In the genomic region with DNA sequence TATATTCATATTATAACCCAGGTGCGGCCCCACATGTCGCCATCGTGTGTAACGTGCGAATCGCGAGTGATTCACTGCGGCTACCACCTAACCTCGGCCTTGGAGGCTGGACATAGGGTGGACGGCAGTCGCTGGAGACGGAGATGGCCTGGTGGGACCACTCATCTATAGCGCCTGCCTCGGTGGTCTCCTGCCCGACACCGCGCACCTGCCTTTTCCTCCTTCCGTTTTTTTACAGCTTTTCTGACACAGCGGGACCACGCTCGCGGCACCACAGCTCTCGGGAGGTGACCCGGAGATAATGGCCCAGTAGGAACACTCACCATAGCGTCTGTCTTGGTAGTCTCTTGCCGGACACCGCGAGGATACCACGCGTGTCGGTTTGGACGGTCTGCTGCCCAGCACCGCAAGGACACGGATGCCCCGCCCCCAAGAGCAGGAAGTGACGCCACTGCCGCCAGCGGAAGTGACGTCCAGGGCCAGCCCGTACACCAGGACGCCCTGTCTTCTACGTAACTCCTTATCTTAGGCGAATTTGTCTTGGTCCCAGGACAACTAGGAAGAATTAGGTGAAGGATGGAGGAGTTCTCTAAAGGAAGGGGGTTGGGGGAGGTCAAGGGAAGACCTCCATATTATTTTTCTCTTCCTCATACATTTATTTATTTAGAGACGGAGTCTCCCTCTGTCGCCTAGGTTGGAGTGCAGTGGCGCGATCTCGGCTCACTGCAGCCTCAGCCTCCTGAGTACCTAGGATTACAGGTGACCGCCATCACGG, we compare ENCODE assay signal across 1 cellular context.
TF ChIP-seq lines count a peak whose summit lies in the region.

No MANE protein-coding gene starts in this region.

TF ChIP-seq in GM12878, 131 proteins besides CTCF, POLR2A, EP300 and RAD21 (continued from another document and continues in another):
- TF ChIP-seq TAF1 (IDR thresholded peaks at IDR 0.05; ENCODE audit: borderline replicate concordance, low read depth, low read length) (0 out of 2 replicates have a peak, but pooled peaks have one; percentile 35), BMI1 (IDR thresholded peaks at IDR 0.05; ENCODE audit: borderline replicate concordance) (no peak), USF2 (IDR thresholded peaks at IDR 0.05; ENCODE audit: borderline replicate concordance, low read depth, low read length) (no peak), ZNF207 (IDR thresholded peaks at IDR 0.05; ENCODE audit: borderline replicate concordance) (no peak), WRNIP1 (IDR thresholded peaks at IDR 0.05; ENCODE audit: borderline replicate concordance, low read depth, low read length) (no peak), IKZF1 (conservative IDR thresholded peaks at IDR 0.05) (0 out of 2 replicates have a peak, but pooled peaks have one; percentile 31), EGR1 (IDR thresholded peaks at IDR 0.05; ENCODE audit: borderline replicate concordance in 1 of 2, low read depth in 2 of 2, low read length in 2 of 2) (no peak), CREM (IDR thresholded peaks at IDR 0.05; ENCODE audit: low read depth) (peak; percentile 98), EZH2 (IDR thresholded peaks at IDR 0.05; ENCODE audit: borderline replicate concordance, control insufficient read depth, low read depth, low read length) (no peak), SMAD5 (IDR thresholded peaks at IDR 0.05; ENCODE audit: low read depth) (no peak), GABPA (IDR thresholded peaks at IDR 0.05; ENCODE audit: low read depth) (peak; percentile 91), GATAD2B (conservative IDR thresholded peaks at IDR 0.05; ENCODE audit: low read depth) (peak; percentile 34), NFXL1 (IDR thresholded peaks at IDR 0.05; ENCODE audit: borderline replicate concordance) (no peak), HCFC1 (IDR thresholded peaks at IDR 0.05; ENCODE audit: low read length) (0 out of 2 replicates have a peak, but pooled peaks have one; percentile 22), BRCA1 (IDR thresholded peaks at IDR 0.05; ENCODE audit: low read depth, low read length) (no peak), CBX3 (IDR thresholded peaks at IDR 0.05; ENCODE audit: borderline replicate concordance, low read depth) (no peak), JUND (IDR thresholded peaks at IDR 0.05; ENCODE audit: low read depth, low read length) (no peak), FOXM1 (IDR thresholded peaks at IDR 0.05; ENCODE audit: low read depth, low read length) (no peak), DPF2 (IDR thresholded peaks at IDR 0.05) (0 out of 2 replicates have a peak, but pooled peaks have one; percentile 27), SRF (IDR thresholded peaks at IDR 0.05; ENCODE audit: low read depth in 2 of 2, low read length in 2 of 2) (0 out of 4 replicates have a peak, but pooled peaks of 1 of the 2 experiments have one; percentile 13), KLF5 (IDR thresholded peaks at IDR 0.05; ENCODE audit: partially characterized antibody) (no peak), MAX (IDR thresholded peaks at IDR 0.05; ENCODE audit: low read depth, low read length) (no peak), POU2F2 (IDR thresholded peaks at IDR 0.05; ENCODE audit: borderline replicate concordance, low read depth, low read length) (no peak), MEF2B (IDR thresholded peaks at IDR 0.05; ENCODE audit: partially characterized antibody, poor library complexity, severe bottlenecking) (no peak), SIN3A (IDR thresholded peaks at IDR 0.05; ENCODE audit: low read depth, low read length) (peak; percentile 76; the same call in 1 of the 2 replicates), CHD1 (IDR thresholded peaks at IDR 0.05; ENCODE audit: low read depth, low read length) (no peak), ZBED1 (IDR thresholded peaks at IDR 0.05; ENCODE audit: borderline replicate concordance) (no peak), CEBPB (IDR thresholded peaks at IDR 0.05; ENCODE audit: borderline replicate concordance in 1 of 2, low read depth in 2 of 2, low read length in 2 of 2) (no peak), BACH1 (IDR thresholded peaks at IDR 0.05; ENCODE audit: borderline replicate concordance) (peak; percentile 48; the same call in 1 of the 2 replicates), BCL11A (IDR thresholded peaks at IDR 0.05; ENCODE audit: low read depth, low read length) (no peak), PAX8 (IDR thresholded peaks at IDR 0.05) (no peak), ZNF274 (IDR thresholded peaks at IDR 0.05; ENCODE audit: insufficient read depth, insufficient read length) (no peak), EED (IDR thresholded peaks at IDR 0.05; ENCODE audit: low read depth) (no peak), MTA2 (IDR thresholded peaks at IDR 0.05; ENCODE audit: low read depth) (no peak), RELA (IDR thresholded peaks at IDR 0.05; ENCODE audit: borderline replicate concordance, partially characterized antibody) (no peak), PAX5 (IDR thresholded peaks at IDR 0.05; ENCODE audit: borderline replicate concordance, low read depth, low read length) (peak; percentile 72), ZNF592 (IDR thresholded peaks at IDR 0.05) (no peak), ZNF384 (IDR thresholded peaks at IDR 0.05; ENCODE audit: borderline replicate concordance, low read depth, low read length) (no peak), SMC3 (IDR thresholded peaks at IDR 0.05; ENCODE audit: borderline replicate concordance, low read length) (no peak), ZNF217 (IDR thresholded peaks at IDR 0.05) (no peak), NFIC (IDR thresholded peaks at IDR 0.05; ENCODE audit: low read depth, low read length) (no peak), ZNF687 (IDR thresholded peaks at IDR 0.05) (peak; percentile 54), ZNF622 (IDR thresholded peaks at IDR 0.05) (no peak), BCL3 (IDR thresholded peaks at IDR 0.05; ENCODE audit: borderline replicate concordance, insufficient read depth, low read depth, low read length, poor library complexity, severe bottlenecking) (no peak), E4F1 (IDR thresholded peaks at IDR 0.05; ENCODE audit: borderline replicate concordance, partially characterized antibody) (no peak)
- TF ChIP-seq, protein P1, sequence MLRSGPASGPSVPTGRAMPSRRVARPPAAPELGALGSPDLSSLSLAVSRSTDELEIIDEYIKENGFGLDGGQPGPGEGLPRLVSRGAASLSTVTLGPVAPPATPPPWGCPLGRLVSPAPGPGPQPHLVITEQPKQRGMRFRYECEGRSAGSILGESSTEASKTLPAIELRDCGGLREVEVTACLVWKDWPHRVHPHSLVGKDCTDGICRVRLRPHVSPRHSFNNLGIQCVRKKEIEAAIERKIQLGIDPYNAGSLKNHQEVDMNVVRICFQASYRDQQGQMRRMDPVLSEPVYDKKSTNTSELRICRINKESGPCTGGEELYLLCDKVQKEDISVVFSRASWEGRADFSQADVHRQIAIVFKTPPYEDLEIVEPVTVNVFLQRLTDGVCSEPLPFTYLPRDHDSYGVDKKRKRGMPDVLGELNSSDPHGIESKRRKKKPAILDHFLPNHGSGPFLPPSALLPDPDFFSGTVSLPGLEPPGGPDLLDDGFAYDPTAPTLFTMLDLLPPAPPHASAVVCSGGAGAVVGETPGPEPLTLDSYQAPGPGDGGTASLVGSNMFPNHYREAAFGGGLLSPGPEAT (IDR thresholded peaks at IDR 0.05; ENCODE audit: low read depth) = no peak
- TF ChIP-seq, protein P2, sequence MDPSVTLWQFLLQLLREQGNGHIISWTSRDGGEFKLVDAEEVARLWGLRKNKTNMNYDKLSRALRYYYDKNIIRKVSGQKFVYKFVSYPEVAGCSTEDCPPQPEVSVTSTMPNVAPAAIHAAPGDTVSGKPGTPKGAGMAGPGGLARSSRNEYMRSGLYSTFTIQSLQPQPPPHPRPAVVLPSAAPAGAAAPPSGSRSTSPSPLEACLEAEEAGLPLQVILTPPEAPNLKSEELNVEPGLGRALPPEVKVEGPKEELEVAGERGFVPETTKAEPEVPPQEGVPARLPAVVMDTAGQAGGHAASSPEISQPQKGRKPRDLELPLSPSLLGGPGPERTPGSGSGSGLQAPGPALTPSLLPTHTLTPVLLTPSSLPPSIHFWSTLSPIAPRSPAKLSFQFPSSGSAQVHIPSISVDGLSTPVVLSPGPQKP (IDR thresholded peaks at IDR 0.05; ENCODE audit: low read depth, low read length) = no peak
